Comparison of ENCODE assay signal across 9 cellular contexts in genomic region chr13:36298535-36299068, GRCh38. TPM values are rescaled to one million over a fixed set of nuclear protein-coding genes. Genes with fewer than 3 reads are reported as not detected.
DNase-seq lines count a peak whose midpoint lies in the region; ATAC-seq, FAIRE-seq and TF ChIP-seq lines count a peak whose summit lies in the region.
"Had no signal": no experiment of that assay in that cellular context is flagged by ENCODE, and none has a peak within 500 bp of the region (broad histone marks: within the 10 kb centered on the region; RNA-seq: fewer than 3 reads in every experiment).

No MANE protein-coding gene starts in this region.

- no peak overlapping the region for H3K23ac ChIP-seq in H1 (ENCODE audit: insufficient read length)

- peak overlapping the region; percentile 98 for H2BK5ac ChIP-seq in H1 (ENCODE audit: low read depth, low read length)

- H3K9me2 ChIP-seq in Loucy (replicated peaks; ENCODE audit: low read depth, low read length): no peaks in the 10 kb centered on the region

- H4K5ac ChIP-seq in H1 (ENCODE audit: insufficient read length, low read depth, low read length): peak overlapping the region; percentile 70

- ATAC-seq in natural killer cell treated with Interleukin-12 subunit alpha and Interleukin-12 subunit beta and Interleukin-15 and Interleukin-18, amount 100 ng/mL, for 72 hours: no peak

- H3K27ac ChIP-seq in H1 (ENCODE audit: low read depth, low read length): peak overlapping the region; percentile 93
- H3K27ac ChIP-seq in adrenal gland: peak overlapping the region in 1 of 5 donors; percentile 72

- H3K27me3 ChIP-seq in BE2C (peaks cover 4% of the 10 kb centered on the region; the same call in 1 of the 2 replicates), Loucy (ENCODE audit: insufficient read depth, low read length, poor library complexity, severe bottlenecking) (no peaks in the 10 kb centered on the region), H1 (replicated peaks in 1 of 4; ENCODE audit: control insufficient read depth in 3 of 4, extremely low read depth in 1 of 4, insufficient read depth in 3 of 4, low read length in 3 of 4) (no peaks in the 10 kb centered on the region), adrenal gland (no peaks in the 10 kb centered on the region)
- H3K27me3 ChIP-seq: tibial artery had no signal

- H3K79me2 ChIP-seq in Loucy (ENCODE audit: insufficient read depth, low read length) (0 out of 2 replicates have a peak, but pooled peaks cover 8% of the 10 kb centered on the region), H1 (ENCODE audit: control insufficient read depth in 1 of 2, insufficient read depth in 2 of 2, low read length in 2 of 2) (peaks cover 0 to 31% of the 10 kb centered on the region in 2 experiments)

- H3K9me3 ChIP-seq in BE2C: no peaks in the 10 kb centered on the region
- H3K9me3 ChIP-seq in Loucy (ENCODE audit: insufficient read depth, low read depth, low read length): no peaks in the 10 kb centered on the region
- H3K9me3 ChIP-seq in H1 (ENCODE audit: insufficient read depth in 2 of 2, low read depth in 1 of 2, low read length in 1 of 2): no peaks in the 10 kb centered on the region
- no peaks in the 10 kb centered on the region for H3K9me3 ChIP-seq in adrenal gland (replicated peaks in 1 of 3)
- H3K9me3 ChIP-seq: tibial artery had no signal

- H3K36me3 ChIP-seq in BE2C (no peaks in the 10 kb centered on the region), Loucy (ENCODE audit: insufficient read depth, low read length) (no peaks in the 10 kb centered on the region), H1 (ENCODE audit: control insufficient read depth in 2 of 4, insufficient read depth in 4 of 4, low read length in 3 of 4) (peaks cover 0 to 18% (median 6%) of the 10 kb centered on the region in 4 experiments; a peak in 3 of 8 replicates), adrenal gland (replicated peaks in 1 of 2) (peaks cover 0 to 3% of the 10 kb centered on the region in 2 donors)

- no peak overlapping the region for H3K27ac Mint-ChIP-seq in natural killer cell treated with Interleukin-12 subunit alpha and Interleukin-12 subunit beta and Interleukin-15 and Interleukin-18, amount 100 ng/mL, for 72 hours

- POLR2A ChIA-PET in H1 (lab: Charles Lee; ENCODE audit: partially characterized antibody): interaction anchor here (0.5 to 4.6 kb wide), 14 partner anchors 9 to 701 kb away, joined by 3 to 31 read pairs (median 8); partner anchors contain the start of genes ALG5 and SPART

- peak overlapping the region; percentile 26 for H3K18ac ChIP-seq in H1 (ENCODE audit: extremely low read depth, low read length)

- no peak for TF ChIP-seq RAD21 in H1 (IDR thresholded peaks at IDR 0.05 in 1 of 2, conservative IDR thresholded peaks at IDR 0.05 in 1 of 2; ENCODE audit: low read depth in 2 of 2, low read length in 2 of 2)

- H2BK120ac ChIP-seq in H1 (replicated peaks; ENCODE audit: low read depth, low read length): no peak overlapping the region

- H4K8ac ChIP-seq in H1 (ENCODE audit: extremely low read depth, insufficient read depth, low read length): no peak overlapping the region

- H3K4me1 ChIP-seq in BE2C: no peaks in the 10 kb centered on the region
- no peaks in the 10 kb centered on the region for H3K4me1 ChIP-seq in Loucy (ENCODE audit: insufficient read depth, low read length, poor library complexity, severe bottlenecking)
- peaks cover 0 to 15% (median 12%) of the 10 kb centered on the region in 4 experiments; a peak in 3 of 7 replicates for H3K4me1 ChIP-seq in H1 (replicated peaks in 1 of 4; ENCODE audit: control insufficient read depth in 3 of 4, insufficient read depth in 4 of 4, low read length in 3 of 4)
- peaks cover 4 to 12% of the 10 kb centered on the region in 2 donors for H3K4me1 ChIP-seq in adrenal gland (replicated peaks in 1 of 2)

- peak overlapping the region; percentile 70 for H3K4me2 ChIP-seq in Loucy (ENCODE audit: low read depth, low read length, poor library complexity, severe bottlenecking)
- peak overlapping the region; percentile 86 to 89 for H3K4me2 ChIP-seq in H1 (ENCODE audit: insufficient read depth in 1 of 2, low read depth in 2 of 2, low read length in 2 of 2)

- H2AFZ ChIP-seq in Loucy (ENCODE audit: low read length) (no peak overlapping the region), H1 (ENCODE audit: low read length) (no peak overlapping the region)

- no peak overlapping the region for H4K91ac ChIP-seq in H1 (replicated peaks; ENCODE audit: insufficient read length, low read length)

- peak; percentile 96 for FAIRE-seq in H1 (lab: Jason Lieb, UNC)

- peaks cover 17 to 18% of the 10 kb centered on the region in 2 donors for H3K27me3 Mint-ChIP-seq in natural killer cell treated with Interleukin-12 subunit alpha and Interleukin-12 subunit beta and Interleukin-15 and Interleukin-18, amount 100 ng/mL, for 72 hours

- no peak overlapping the region for H3K56ac ChIP-seq in H1 (replicated peaks; ENCODE audit: insufficient read length, low read depth, low read length)

- no peak overlapping the region for H3K4ac ChIP-seq in H1 (replicated peaks; ENCODE audit: insufficient read length, low read depth, low read length)

- H3K9ac ChIP-seq in Loucy (ENCODE audit: low read depth, low read length, poor library complexity, severe bottlenecking) (peak overlapping the region; percentile 64), H1 (replicated peaks in 1 of 4; ENCODE audit: extremely low read depth in 1 of 4, low read depth in 3 of 4, low read length in 3 of 4) (peak overlapping the region; percentile 57 to 87 (median 76); a peak in 4 of 7 replicates)

- peak overlapping the region; percentile 72; the same call in 1 of the 2 replicates for H3K4me3 ChIP-seq in BE2C (ENCODE audit: low read depth, low read length)
- peak overlapping the region; percentile 71 for H3K4me3 ChIP-seq in Loucy (ENCODE audit: low read length, poor library complexity, severe bottlenecking)
- H3K4me3 ChIP-seq in H1 (ENCODE audit: extremely low read depth in 1 of 4, insufficient read depth in 2 of 4, low read depth in 3 of 4, low read length in 4 of 4): peak overlapping the region; percentile 66 to 82 (median 70); a peak in 7 of 8 replicates
- peak overlapping the region in 2 of 4 donors; percentile 49 to 73 for H3K4me3 ChIP-seq in adrenal gland

- H3K79me1 ChIP-seq in H1 (ENCODE audit: low read depth, low read length): no peaks in the 10 kb centered on the region

- TF ChIP-seq CTCF in BE2C (IDR thresholded peaks at IDR 0.05; ENCODE audit: low read depth, low read length) (no peak), Loucy (conservative IDR thresholded peaks at IDR 0.05; ENCODE audit: low read length) (no peak), H1 (IDR thresholded peaks at IDR 0.05; ENCODE audit: control extremely low read depth in 1 of 3, insufficient read depth in 1 of 3, low read depth in 1 of 3, low read length in 3 of 3) (no peak), adrenal gland (IDR thresholded peaks at IDR 0.05) (no peak)

- no peaks in the 10 kb centered on the region for H3K36me3 Mint-ChIP-seq in natural killer cell treated with Interleukin-12 subunit alpha and Interleukin-12 subunit beta and Interleukin-15 and Interleukin-18, amount 100 ng/mL, for 72 hours

- peaks cover 0 to 10% of the 10 kb centered on the region in 2 donors for H3K4me1 Mint-ChIP-seq in natural killer cell treated with Interleukin-12 subunit alpha and Interleukin-12 subunit beta and Interleukin-15 and Interleukin-18, amount 100 ng/mL, for 72 hours (ENCODE audit: low read depth in 2 of 2)

- CTCF ChIA-PET in H1 (lab: Charles Lee; ENCODE audit: partially characterized antibody): interaction anchor here (0.7 to 1.1 kb wide), 6 partner anchors 16 to 438 kb away, joined by 3 to 6 read pairs (median 4); no protein-coding TSS in a partner anchor

- DNase-seq in BE2C (no peak), H1 (ENCODE audit: low read depth in 1 of 2, low spot score in 2 of 2) (peak; percentile 56 to 64), superior temporal gyrus (ENCODE audit: extremely low spot score) (no peak), NOMO-1 treated with dmso at 0.1 percent for 144 hours (lab: John Stamatoyannopoulos, UW; ENCODE audit: unreplicated experiment) (no peak), adrenal gland (no peak)
- no peak for DNase-seq in natural killer cell treated with Interleukin-12 subunit alpha and Interleukin-12 subunit beta and Interleukin-15 and Interleukin-18, amount 100 ng/mL, for 72 hours (ENCODE audit: low spot score)
- DNase-seq in activated CD4-positive, alpha-beta T cell treated with anti-CD3 and anti-CD28 coated beads for 1 hour: no peak
- DNase-seq: tibial artery had no signal

- WGBS in H1 (ENCODE audit: extremely low coverage in 1 of 2, insufficient coverage in 1 of 2, insufficient read length in 1 of 2, insufficient replicate concordance in 2 of 2, low coverage in 1 of 2, low lambda C conversion rate in 2 of 2, missing lambda C conversion rate in 1 of 2), 2 experiments: 8% methylated on average over 4 of the region's 4 CpGs; no CpG with 5 or more reads in 1 of the 2 experiments
- 22 to 35% (median 26%) methylated on average over 4 of the region's 4 CpGs for WGBS in adrenal gland, 4 donors

- peak overlapping the region; percentile 30; the same call in 1 of the 2 replicates for H2BK12ac ChIP-seq in H1 (ENCODE audit: low read depth, low read length)

- no peak for TF ChIP-seq POLR2A in H1 (IDR thresholded peaks at IDR 0.05; ENCODE audit: control extremely low read depth in 1 of 2, low read depth in 2 of 2, low read length in 2 of 2)
- no peak for TF ChIP-seq POLR2A in adrenal gland (IDR thresholded peaks at IDR 0.05)

- H3K14ac ChIP-seq in H1 (ENCODE audit: insufficient read length): no peak overlapping the region

- intact Hi-C loops in adrenal gland (cut with DNase I): loop anchor here in 1 of 2 donors (10.0 kb wide), 1 partner anchor 46 kb away; the partner anchor contains the start of gene SPART

- no peaks in the 10 kb centered on the region for H3F3A ChIP-seq in Loucy (ENCODE audit: low read depth)

- H3K23me2 ChIP-seq in H1 (ENCODE audit: low read depth, low read length): peaks cover 4% of the 10 kb centered on the region; the same call in 1 of the 2 replicates

- no peak for TF ChIP-seq EP300 in H1 (IDR thresholded peaks at IDR 0.05; ENCODE audit: borderline replicate concordance in 1 of 2, low read depth in 2 of 2, low read length in 2 of 2)

- H3K4me3 Mint-ChIP-seq in natural killer cell treated with Interleukin-12 subunit alpha and Interleukin-12 subunit beta and Interleukin-15 and Interleukin-18, amount 100 ng/mL, for 72 hours: peak overlapping the region; percentile 71

- H3K9me3 Mint-ChIP-seq in natural killer cell treated with Interleukin-12 subunit alpha and Interleukin-12 subunit beta and Interleukin-15 and Interleukin-18, amount 100 ng/mL, for 72 hours: no peaks in the 10 kb centered on the region

- H4K20me1 ChIP-seq in Loucy (ENCODE audit: insufficient read depth, low read length, poor library complexity, severe bottlenecking) (no peaks in the 10 kb centered on the region), H1 (replicated peaks in 1 of 2; ENCODE audit: control insufficient read depth in 1 of 2, insufficient read depth in 2 of 2, low read length in 2 of 2) (peaks cover 0 to 2% of the 10 kb centered on the region in 2 experiments)

- H2BK15ac ChIP-seq in H1 (ENCODE audit: low read length): 0 out of 2 replicates have a peak overlapping the region, but pooled peaks have one; percentile 14

- peak overlapping the region; percentile 78; the same call in 1 of the 2 replicates for H2AK5ac ChIP-seq in H1 (ENCODE audit: low read depth, low read length)

- H2BK20ac ChIP-seq in H1 (ENCODE audit: low read length): no peak overlapping the region

RNA-seq across cellular contexts. Expression of gene CCDC169, which starts 1.0 kb away (rescaled TPM):
- polyA plus RNA-seq in BE2C (2012; ENCODE audit: insufficient read depth, insufficient read length, low read depth): 2.6 TPM
- total RNA-seq in H1 (2021; fragmentation: NEBNext Ultra II Directional; extraction: Animal tissue kit (Norgen Biotek cat#: 25700)): 43.3 and 44.0 TPM in 2 replicates
- 5.3 and 7.2 TPM in 2 replicates for polyA plus RNA-seq in H1 (2011; rRNA removed)
- polyA plus RNA-seq in H1 (2011; cell fraction: cytosol; rRNA removed): 17.2 TPM
- polyA plus RNA-seq in H1 (2011; cell fraction: nucleus; rRNA removed): 4.3 TPM
- polyA plus RNA-seq in H1 (2012, experiment 1 of 2): 12.3 to 24.6 TPM (median 21.2 TPM) in 4 replicates
- 2.0 TPM for polyA plus RNA-seq in H1 (2012, experiment 2 of 2)
- polyA plus RNA-seq in H1 (2013, experiment 1 of 2): 21.9 TPM
- 18.2 TPM for polyA plus RNA-seq in H1 (2013, experiment 2 of 2)
- polyA minus RNA-seq in H1 (2011; rRNA and poly(A)+ RNA removed): 12.6 and 13.0 TPM in 2 replicates
- polyA minus RNA-seq in H1 (2011; cell fraction: cytosol; rRNA and poly(A)+ RNA removed): 11.6 TPM
- 46.0 TPM for polyA minus RNA-seq in H1 (2011; cell fraction: nucleus; rRNA and poly(A)+ RNA removed)
- not detected for total RNA-seq in natural killer cell treated with Interleukin-12 subunit alpha and Interleukin-12 subunit beta and Interleukin-15 and Interleukin-18, amount 100 ng/mL, for 72 hours
- total RNA-seq in adrenal gland: 1 to 10 TPM in 6 of 8 donors, under 1 TPM in 2; 0.18 to 3.7 (median 1.7) TPM
- polyA plus RNA-seq in adrenal gland: 1 to 10 TPM in 1 of 3 donors, under 1 TPM in 2; 0.37 to 2.5 (median 0.40) TPM

RNA-seq across cellular contexts. Expression of gene SPART, which starts 47.6 kb away (rescaled TPM):
- 7.6 TPM for polyA plus RNA-seq in BE2C (2012; ENCODE audit: insufficient read depth, insufficient read length, low read depth)
- total RNA-seq in H1 (2021; fragmentation: NEBNext Ultra II Directional; extraction: Animal tissue kit (Norgen Biotek cat#: 25700)): 68.2 and 74.1 TPM in 2 replicates
- polyA plus RNA-seq in H1 (2011; rRNA removed): 15.3 and 27.2 TPM in 2 replicates
- polyA plus RNA-seq in H1 (2011; cell fraction: cytosol; rRNA removed): 29.3 TPM
- 19.6 TPM for polyA plus RNA-seq in H1 (2011; cell fraction: nucleus; rRNA removed)
- polyA plus RNA-seq in H1 (2012, experiment 1 of 2): 54.3 to 63.1 TPM (median 58.9 TPM) in 4 replicates
- polyA plus RNA-seq in H1 (2012, experiment 2 of 2): 2.9 TPM
- polyA plus RNA-seq in H1 (2013, experiment 1 of 2): 66.0 TPM
- polyA plus RNA-seq in H1 (2013, experiment 2 of 2): 66.9 TPM
- polyA minus RNA-seq in H1 (2011; rRNA and poly(A)+ RNA removed): 41.7 and 49.6 TPM in 2 replicates
- 40.7 TPM for polyA minus RNA-seq in H1 (2011; cell fraction: cytosol; rRNA and poly(A)+ RNA removed)
- polyA minus RNA-seq in H1 (2011; cell fraction: nucleus; rRNA and poly(A)+ RNA removed): 25.6 TPM
- 10 to 100 TPM; 24.2 to 38.9 TPM for total RNA-seq in natural killer cell treated with Interleukin-12 subunit alpha and Interleukin-12 subunit beta and Interleukin-15 and Interleukin-18, amount 100 ng/mL, for 72 hours
- 100 to 1,000 TPM in 2 of 8 donors, 10 to 100 TPM in 6; 56.0 to 140 (median 92.0) TPM for total RNA-seq in adrenal gland
- 100 to 1,000 TPM in 1 of 3 donors, 10 to 100 TPM in 2; 29.2 to 314 (median 31.6) TPM for polyA plus RNA-seq in adrenal gland

Comparison
In these comparisons a context has a peak if more than half of its experiments do, and no peak if none do; other contexts are left out.
1. DNase-seq: peak in H1 (2 of 2); none in BE2C (single experiment), natural killer cell treated with Interleukin-12 subunit alpha and Interleukin-12 subunit beta and Interleukin-15 and Interleukin-18, amount 100 ng/mL, for 72 hours (single experiment), superior temporal gyrus (single experiment), NOMO-1 treated with dmso at 0.1 percent for 144 hours (single experiment), activated CD4-positive, alpha-beta T cell treated with anti-CD3 and anti-CD28 coated beads for 1 hour (single experiment) and adrenal gland (0 of 7).